ENCODE assay signal across 11 cellular contexts in genomic region chr3:159796744-159797143, GRCh38. TPM values are rescaled to one million over a fixed set of nuclear protein-coding genes. Genes with fewer than 3 reads are reported as not detected.
A peak's percentile ranks its signal among the peaks of the same experiment; 100 is the strongest.
DNase-seq lines count a peak whose midpoint lies in the region; ATAC-seq and TF ChIP-seq lines count a peak whose summit lies in the region.
"Had no signal": no experiment of that assay in that cellular context is flagged by ENCODE, and none has a peak within 500 bp of the region (broad histone marks: within the 10 kb centered on the region; RNA-seq: fewer than 3 reads in every experiment).

No MANE protein-coding gene starts in this region.

- H3K9me2 ChIP-seq in GM23338 (ENCODE audit: insufficient read depth) = no peaks in the 10 kb centered on the region

- peak; percentile 73 for DNase-seq in HCEC 1CT
- no peak for DNase-seq in body of pancreas
- DNase-seq in hepatic stellate cell (ENCODE audit: low spot score) = peak; percentile 55
- no peak for DNase-seq in NCI-H1436 treated with DMSO at 0.1 percent for 48 hours (lab: John Stamatoyannopoulos, UW)
- no peak for DNase-seq in GM23338 (ENCODE audit: low spot score)
- no peak for DNase-seq in neural progenitor cell (ENCODE audit: low spot score)
- DNase-seq: activated CD4-positive, CD25-positive, alpha-beta regulatory T cell; activated naive CD8-positive, alpha-beta T cell treated with anti-CD3 and anti-CD28 coated beads, Interleukin-2, amount 10 ng/mL, durations not matched to agents 7 days and 5 days; right lobe of liver had no signal

- no peaks in the 10 kb centered on the region for H3K36me3 Mint-ChIP-seq in stimulated activated naive CD8-positive, alpha-beta T cell treated with anti-CD3 and anti-CD28 coated beads, Interleukin-15, Interleukin-2, amounts not matched to agents 100 ng/mL and 50 ng/mL, for 24 hours (ENCODE audit: low read depth)
- no peaks in the 10 kb centered on the region for H3K36me3 Mint-ChIP-seq in GM23338 (ENCODE audit: low read depth)
- no peaks in the 10 kb centered on the region for H3K36me3 Mint-ChIP-seq in neural progenitor cell
- H3K36me3 Mint-ChIP-seq: activated naive CD8-positive, alpha-beta T cell treated with anti-CD3 and anti-CD28 coated beads, Interleukin-2, amount 10 ng/mL, durations not matched to agents 7 days and 5 days had no signal

- H3K4me1 Mint-ChIP-seq in stimulated activated naive CD8-positive, alpha-beta T cell treated with anti-CD3 and anti-CD28 coated beads, Interleukin-15, Interleukin-2, amounts not matched to agents 100 ng/mL and 50 ng/mL, for 24 hours (ENCODE audit: low read depth) = peaks cover 21% of the 10 kb centered on the region
- peaks cover 6% of the 10 kb centered on the region for H3K4me1 Mint-ChIP-seq in GM23338
- H3K4me1 Mint-ChIP-seq in neural progenitor cell = peaks cover 18% of the 10 kb centered on the region
- H3K4me1 Mint-ChIP-seq: activated naive CD8-positive, alpha-beta T cell treated with anti-CD3 and anti-CD28 coated beads, Interleukin-2, amount 10 ng/mL, durations not matched to agents 7 days and 5 days had no signal

- 75 to 78% methylated on average over 1 of the region's 1 CpG for WGBS in body of pancreas, 2 donors

- H3K4me3 ChIP-seq in body of pancreas (no peak overlapping the region), GM23338 (no peak overlapping the region), neural progenitor cell (no peak overlapping the region)
- H3K4me3 ChIP-seq: right lobe of liver had no signal

- H3K27me3 ChIP-seq in body of pancreas (no peaks in the 10 kb centered on the region), GM23338 (ENCODE audit: insufficient read depth) (peaks cover 4% of the 10 kb centered on the region; the same call in 1 of the 2 replicates), neural progenitor cell (no peaks in the 10 kb centered on the region)
- H3K27me3 ChIP-seq: right lobe of liver had no signal

- no peaks in the 10 kb centered on the region for H4K20me1 ChIP-seq in GM23338 (replicated peaks; ENCODE audit: insufficient read depth)
- H4K20me1 ChIP-seq in neural progenitor cell (ENCODE audit: low read depth) = no peaks in the 10 kb centered on the region

- intact Hi-C loops in body of pancreas (cut with DNase I) = no loop called here

- H2AFZ ChIP-seq in GM23338 (no peak overlapping the region), neural progenitor cell (replicated peaks) (no peak overlapping the region)

- H3K27me3 Mint-ChIP-seq in stimulated activated naive CD8-positive, alpha-beta T cell treated with anti-CD3 and anti-CD28 coated beads, Interleukin-15, Interleukin-2, amounts not matched to agents 100 ng/mL and 50 ng/mL, for 24 hours = no peaks in the 10 kb centered on the region
- H3K27me3 Mint-ChIP-seq in GM23338 (ENCODE audit: insufficient read depth, low read depth, poor library complexity) = no peaks in the 10 kb centered on the region
- peaks cover 2% of the 10 kb centered on the region for H3K27me3 Mint-ChIP-seq in neural progenitor cell (ENCODE audit: insufficient read depth, low read depth)

- peak overlapping the region; percentile 22 for H3K27ac Mint-ChIP-seq in stimulated activated naive CD8-positive, alpha-beta T cell treated with anti-CD3 and anti-CD28 coated beads, Interleukin-15, Interleukin-2, amounts not matched to agents 100 ng/mL and 50 ng/mL, for 24 hours
- no peak overlapping the region for H3K27ac Mint-ChIP-seq in GM23338
- H3K27ac Mint-ChIP-seq in neural progenitor cell = no peak overlapping the region
- H3K27ac Mint-ChIP-seq: activated naive CD8-positive, alpha-beta T cell treated with anti-CD3 and anti-CD28 coated beads, Interleukin-2, amount 10 ng/mL, durations not matched to agents 7 days and 5 days had no signal

- no peaks in the 10 kb centered on the region for H3K4me1 ChIP-seq in body of pancreas
- H3K4me1 ChIP-seq in GM23338 (ENCODE audit: insufficient read depth) = peaks cover 9% of the 10 kb centered on the region
- no peaks in the 10 kb centered on the region for H3K4me1 ChIP-seq in neural progenitor cell

- H3K79me2 ChIP-seq in GM23338 (replicated peaks; ENCODE audit: insufficient read depth) = 0 out of 2 replicates have a peak, but pooled peaks cover 12% of the 10 kb centered on the region
- no peaks in the 10 kb centered on the region for H3K79me2 ChIP-seq in neural progenitor cell (ENCODE audit: low read depth)

- H3K4me2 ChIP-seq in GM23338 (no peak overlapping the region), neural progenitor cell (no peak overlapping the region)

- no peaks in the 10 kb centered on the region for H3K9me3 ChIP-seq in body of pancreas
- H3K9me3 ChIP-seq in neural progenitor cell (ENCODE audit: low read depth) = no peaks in the 10 kb centered on the region
- H3K9me3 ChIP-seq: right lobe of liver had no signal

- H3K27ac ChIP-seq in body of pancreas (no peak overlapping the region), GM23338 (ENCODE audit: low read depth) (no peak overlapping the region), neural progenitor cell (no peak overlapping the region)
- H3K27ac ChIP-seq: right lobe of liver had no signal

- no peak for TF ChIP-seq POLR2A in body of pancreas (IDR thresholded peaks at IDR 0.05)

- H3K9ac ChIP-seq in neural progenitor cell = no peak overlapping the region

- ATAC-seq in body of pancreas (peak; percentile 33), GM23338 (no peak), GM18870 (IDR thresholded peaks at IDR 0.05; ENCODE audit: unreplicated experiment) (no peak)

- no peaks in the 10 kb centered on the region for H3F3A ChIP-seq in GM23338 (replicated peaks; ENCODE audit: low read depth)
- H3F3A ChIP-seq in neural progenitor cell (ENCODE audit: low read depth) = no peaks in the 10 kb centered on the region

- no peaks in the 10 kb centered on the region for H3K9me3 Mint-ChIP-seq in stimulated activated naive CD8-positive, alpha-beta T cell treated with anti-CD3 and anti-CD28 coated beads, Interleukin-15, Interleukin-2, amounts not matched to agents 100 ng/mL and 50 ng/mL, for 24 hours
- H3K9me3 Mint-ChIP-seq in GM23338 (no peaks in the 10 kb centered on the region; the same call in 2 of the 3 replicates), neural progenitor cell (no peaks in the 10 kb centered on the region)
- H3K9me3 Mint-ChIP-seq: activated naive CD8-positive, alpha-beta T cell treated with anti-CD3 and anti-CD28 coated beads, Interleukin-2, amount 10 ng/mL, durations not matched to agents 7 days and 5 days had no signal

- H3K36me3 ChIP-seq in body of pancreas (replicated peaks in 1 of 2; ENCODE audit: insufficient read depth in 1 of 2, low read depth in 2 of 2) (no peaks in the 10 kb centered on the region), GM23338 (ENCODE audit: insufficient read depth) (no peaks in the 10 kb centered on the region), neural progenitor cell (no peaks in the 10 kb centered on the region)
- H3K36me3 ChIP-seq: right lobe of liver had no signal

- no peak overlapping the region for H3K4me3 Mint-ChIP-seq in stimulated activated naive CD8-positive, alpha-beta T cell treated with anti-CD3 and anti-CD28 coated beads, Interleukin-15, Interleukin-2, amounts not matched to agents 100 ng/mL and 50 ng/mL, for 24 hours
- no peak overlapping the region for H3K4me3 Mint-ChIP-seq in GM23338
- no peak overlapping the region for H3K4me3 Mint-ChIP-seq in neural progenitor cell
- H3K4me3 Mint-ChIP-seq: activated naive CD8-positive, alpha-beta T cell treated with anti-CD3 and anti-CD28 coated beads, Interleukin-2, amount 10 ng/mL, durations not matched to agents 7 days and 5 days had no signal

- TF ChIP-seq CTCF in body of pancreas (IDR thresholded peaks at IDR 0.05) (no peak), GM23338 (conservative IDR thresholded peaks at IDR 0.05; ENCODE audit: low read depth in 2 of 2) (no peak), neural progenitor cell (IDR thresholded peaks at IDR 0.05) (no peak)

TF ChIP-seq in GM23338, 12 proteins besides CTCF, POLR2A, EP300 and RAD21 (continues in another document):
- no peak for TF ChIP-seq ZNF114 (CRISPR knock-in tag; IDR thresholded peaks at IDR 0.05)
- no peak for TF ChIP-seq REST (IDR thresholded peaks at IDR 0.05; ENCODE audit: unreplicated experiment)
- TF ChIP-seq NANOG (IDR thresholded peaks at IDR 0.05; ENCODE audit: borderline replicate concordance) = no peak
- no peak for TF ChIP-seq POLR2AphosphoS5 (IDR thresholded peaks at IDR 0.05; ENCODE audit: low read depth)
- TF ChIP-seq, protein P1, sequence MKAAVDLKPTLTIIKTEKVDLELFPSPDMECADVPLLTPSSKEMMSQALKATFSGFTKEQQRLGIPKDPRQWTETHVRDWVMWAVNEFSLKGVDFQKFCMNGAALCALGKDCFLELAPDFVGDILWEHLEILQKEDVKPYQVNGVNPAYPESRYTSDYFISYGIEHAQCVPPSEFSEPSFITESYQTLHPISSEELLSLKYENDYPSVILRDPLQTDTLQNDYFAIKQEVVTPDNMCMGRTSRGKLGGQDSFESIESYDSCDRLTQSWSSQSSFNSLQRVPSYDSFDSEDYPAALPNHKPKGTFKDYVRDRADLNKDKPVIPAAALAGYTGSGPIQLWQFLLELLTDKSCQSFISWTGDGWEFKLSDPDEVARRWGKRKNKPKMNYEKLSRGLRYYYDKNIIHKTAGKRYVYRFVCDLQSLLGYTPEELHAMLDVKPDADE (IDR thresholded peaks at IDR 0.05) = no peak

RNA-seq across cellular contexts. Expression of gene SCHIP1, which starts 42.9 kb away (rescaled TPM):
- total RNA-seq in body of pancreas = 1 to 10 TPM in 1 of 2 donors, under 1 TPM in 1; 0.66 to 1.3 TPM
- total RNA-seq in GM23338 (2014; rRNA removed; shearing (Covaris generic)) = 12.2 and 17.3 TPM in 2 replicates
- 9.5 and 17.1 TPM in 2 replicates for polyA plus RNA-seq in GM23338 (2016; fragmentation: Nextera tagmentation; extraction: Ambion mirVana)
- 31.2 and 41.5 TPM in 2 replicates for total RNA-seq in neural progenitor cell (ENCODE audit: low replicate concordance)
- total RNA-seq: activated naive CD8-positive, alpha-beta T cell treated with anti-CD3 and anti-CD28 coated beads, Interleukin-2, amount 10 ng/mL, durations not matched to agents 7 days and 5 days had no signal

Comparison
In these comparisons a context has a peak if more than half of its experiments do, and no peak if none do; other contexts are left out.
1. DNase-seq: peak in HCEC 1CT (single experiment) and hepatic stellate cell (single experiment); none in body of pancreas (0 of 4), NCI-H1436 treated with DMSO at 0.1 percent for 48 hours (single experiment), GM23338 (single experiment) and neural progenitor cell (single experiment).